ENCODE assay signal across 28 cellular contexts in the genomic region with DNA sequence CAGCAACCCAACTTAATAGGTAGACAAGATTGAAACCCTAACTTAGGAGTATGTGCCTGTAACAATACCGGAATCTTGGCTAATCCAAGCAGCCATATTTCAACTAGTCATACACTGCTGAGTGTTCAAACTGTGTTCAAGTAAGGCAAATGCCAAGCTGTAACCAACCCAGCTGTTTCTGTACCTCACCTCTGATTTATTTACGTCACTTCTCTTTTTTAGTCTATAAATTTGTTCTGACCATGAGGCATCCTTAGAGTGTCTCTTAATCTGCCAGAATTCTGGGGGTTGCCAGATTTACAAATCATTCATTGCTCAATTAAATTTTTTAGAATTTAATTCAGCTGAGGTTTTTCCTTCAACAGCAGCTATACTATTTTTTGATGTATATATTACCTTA.
"Had no signal": no experiment of that assay in that cellular context is flagged by ENCODE, and none has a peak within 500 bp of the region (broad histone marks: within the 10 kb centered on the region; RNA-seq: fewer than 3 reads in every experiment).

No MANE protein-coding gene starts in this region.

- H3K9ac ChIP-seq: neural progenitor cell, parathyroid adenoma had no signal

- H3K9me3 ChIP-seq: ovary, psoas muscle, suprapubic skin, testis, tibial artery, transverse colon, upper lobe of right lung, uterus had no signal

- DNase-seq: natural killer cell; occipital lobe; ovary; posterior cingulate gyrus; psoas muscle; right cardiac atrium; spleen; stimulated activated CD4-positive, alpha-beta T cell treated with anti-CD3 and anti-CD28 coated beads, Interleukin-12 subunit alpha, Interleukin-12 subunit beta, amount 100 ng/mL, for 4 hours; stimulated activated CD4-positive, alpha-beta T cell treated with anti-CD3 and anti-CD28 coated beads, Interleukin-1b, Interleukin-23, amount 100 ng/mL, for 48 hours; stimulated activated CD4-positive, alpha-beta T cell treated with anti-CD3 and anti-CD28 coated beads, Interleukin-4, amount 100 ng/mL, for 1 hour; stimulated activated CD4-positive, alpha-beta T cell treated with anti-CD3 and anti-CD28 coated beads, Interleukin-4, amount 100 ng/mL, for 4 hours; stimulated activated CD8-positive, alpha-beta memory T cell treated with anti-CD3 and anti-CD28 coated beads, Interleukin-4, amount 100 ng/mL, for 48 hours; stimulated activated naive CD4-positive, alpha-beta T cell; stimulated activated naive CD8-positive, alpha-beta T cell treated with anti-CD3 and anti-CD28 coated beads, Interleukin-15, amount 100 ng/mL, for 72 hours; stimulated activated naive CD8-positive, alpha-beta T cell treated with anti-CD3 and anti-CD28 coated beads, Interleukin-15, Interleukin-2, amounts not matched to agents 100 U/mL and 50 U/mL, for 24 hours; substantia nigra; testis; tibial artery; transverse colon; upper lobe of right lung; uterus had no signal

- H3K4me2 ChIP-seq: neural progenitor cell, smooth muscle cell had no signal

- H3K27ac ChIP-seq: neural progenitor cell, ovary, parathyroid adenoma, psoas muscle, skin epidermis, spleen, suprapubic skin, testis, tibial artery, transverse colon, upper lobe of right lung, uterus had no signal

- H3K79me2 ChIP-seq: parathyroid adenoma had no signal

- H3K27me3 ChIP-seq: neural progenitor cell, ovary, spleen, suprapubic skin, testis, tibial artery, transverse colon, upper lobe of right lung, uterus had no signal

- H3K36me3 ChIP-seq: neural progenitor cell, ovary, spleen, suprapubic skin, tibial artery, transverse colon, upper lobe of right lung, uterus had no signal

- ATAC-seq: natural killer cell; psoas muscle; right cardiac atrium; sciatic nerve; stimulated activated memory B cell treated with anti-CD40 and anti-IgM and Interleukin-4, amounts not matched to agents 10 μg/mL and 1 μg/mL and 100 μg/mL, for 72 hours; stimulated activated naive CD8-positive, alpha-beta T cell treated with anti-CD3 and anti-CD28 coated beads, Interleukin-15, amount 100 ng/mL, for 72 hours; stimulated activated naive CD8-positive, alpha-beta T cell treated with anti-CD3 and anti-CD28 coated beads, Interleukin-15, Interleukin-2, amounts not matched to agents 100 U/mL and 50 U/mL, for 24 hours; upper lobe of right lung had no signal

- H3K4me3 ChIP-seq: neural progenitor cell, ovary, psoas muscle, skin epidermis, smooth muscle cell, spleen, suprapubic skin, testis, tibial artery, transverse colon, upper lobe of right lung, uterus had no signal

- H2AFZ ChIP-seq: neural progenitor cell, parathyroid adenoma had no signal
